Comparison of ENCODE assay signal across 27 cellular contexts in the genomic region with DNA sequence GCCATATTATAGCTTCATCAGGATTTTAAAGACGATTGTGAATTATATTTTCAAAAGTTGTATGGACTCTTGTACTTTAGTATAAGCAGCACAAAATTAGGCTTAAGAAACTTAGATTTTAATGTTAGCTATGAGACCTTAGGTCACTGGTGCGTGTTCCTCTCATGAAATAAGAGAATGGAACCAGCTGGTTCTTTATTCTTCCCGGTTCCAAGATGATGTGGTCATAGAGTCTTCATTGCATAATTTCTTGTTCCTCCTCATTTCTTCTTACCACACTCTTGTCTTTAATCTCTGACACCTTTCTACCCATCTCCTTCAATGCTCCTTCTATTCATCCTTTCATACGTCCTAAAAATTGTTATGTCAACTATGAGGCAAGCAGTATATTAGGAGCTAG.
"Had no signal": no experiment of that assay in that cellular context is flagged by ENCODE, and none has a peak within 500 bp of the region (broad histone marks: within the 10 kb centered on the region; RNA-seq: fewer than 3 reads in every experiment).

No MANE protein-coding gene starts in this region.

- H3K4me1 ChIP-seq: colonic mucosa, left lung, lower lobe of right lung, psoas muscle, right lobe of liver, suprapubic skin, transverse colon, upper lobe of right lung, uterus had no signal

- ATAC-seq: esophagus mucosa; left lung; natural killer cell; psoas muscle; right lobe of liver; stimulated activated naive CD8-positive, alpha-beta T cell treated with anti-CD3 and anti-CD28 coated beads, Interleukin-15, amount 100 ng/mL, for 72 hours; upper lobe of right lung had no signal

- H3K4me2 ChIP-seq: smooth muscle cell had no signal

- H3K4me3 ChIP-seq: colonic mucosa, left lung, lower lobe of right lung, ovary, psoas muscle, right lobe of liver, smooth muscle cell, suprapubic skin, transverse colon, upper lobe of right lung, uterus had no signal

- DNase-seq: colonic mucosa; effector CD8-positive, alpha-beta T cell; endodermal cell; head of caudate nucleus; hippocampal formation; left cardiac atrium; lower lobe of right lung; natural killer cell; occipital lobe; ovary; posterior cingulate gyrus; psoas muscle; right lobe of liver; stimulated activated CD4-positive, alpha-beta T cell treated with anti-CD3 and anti-CD28 coated beads, Interleukin-12 subunit alpha, Interleukin-12 subunit beta, amount 100 ng/mL, for 4 hours; stimulated activated CD4-positive, alpha-beta T cell treated with anti-CD3 and anti-CD28 coated beads, Interleukin-1b, Interleukin-23, amount 100 ng/mL, for 48 hours; stimulated activated CD4-positive, alpha-beta T cell treated with anti-CD3 and anti-CD28 coated beads, Interleukin-4, amount 100 ng/mL, for 1 hour; stimulated activated CD8-positive, alpha-beta memory T cell treated with anti-CD3 and anti-CD28 coated beads, Interleukin-4, amount 100 ng/mL, for 48 hours; stimulated activated naive CD4-positive, alpha-beta T cell; stimulated activated naive CD8-positive, alpha-beta T cell treated with anti-CD3 and anti-CD28 coated beads, Interleukin-15, amount 100 ng/mL, for 72 hours; transverse colon; upper lobe of right lung; uterus had no signal

- H3K36me3 ChIP-seq: colonic mucosa, left lung, lower lobe of right lung, ovary, right lobe of liver, suprapubic skin, transverse colon, upper lobe of right lung, uterus had no signal

- H3K27me3 ChIP-seq: colonic mucosa, left lung, ovary, right lobe of liver, suprapubic skin, transverse colon, upper lobe of right lung, uterus had no signal

- H3K27ac ChIP-seq: colonic mucosa, epithelial cell of prostate, left lung, lower lobe of right lung, ovary, psoas muscle, right lobe of liver, suprapubic skin, transverse colon, upper lobe of right lung, uterus had no signal

- H3K9me3 ChIP-seq: colonic mucosa, left lung, lower lobe of right lung, ovary, psoas muscle, right lobe of liver, suprapubic skin, transverse colon, upper lobe of right lung, uterus had no signal
